In the genomic region with DNA sequence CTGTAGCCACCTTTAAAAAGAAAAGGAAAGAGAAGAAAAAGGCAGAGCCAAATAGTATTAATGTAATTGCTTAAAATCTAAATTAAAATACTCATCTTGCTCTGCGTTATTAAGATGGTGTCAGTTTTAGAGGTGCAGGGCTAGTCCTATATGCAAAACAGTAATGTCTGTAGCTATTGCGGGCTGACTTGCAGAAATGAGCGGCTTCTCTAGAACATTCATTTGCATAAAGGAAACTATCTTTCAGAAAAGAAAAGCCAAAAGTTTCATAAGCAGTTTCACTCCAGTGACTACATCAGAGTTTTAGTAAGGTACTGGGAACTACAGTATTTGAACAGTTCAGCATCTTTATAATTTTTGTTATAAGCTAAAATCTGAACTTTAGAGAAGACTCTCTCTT, we compare ENCODE assay signal across 9 cellular contexts. TPM values are rescaled to one million over a fixed set of nuclear protein-coding genes. Genes with fewer than 3 reads are reported as not detected.
DNase-seq lines count a peak whose midpoint lies in the region; ATAC-seq, FAIRE-seq and TF ChIP-seq lines count a peak whose summit lies in the region.
"Had no signal": no experiment of that assay in that cellular context is flagged by ENCODE, and none has a peak within 500 bp of the region (broad histone marks: within the 10 kb centered on the region; RNA-seq: fewer than 3 reads in every experiment).

No MANE protein-coding gene starts in this region.

- TF ChIP-seq CTCF in coronary artery (IDR thresholded peaks at IDR 0.05) (no peak), D721Med (IDR thresholded peaks at IDR 0.05; ENCODE audit: insufficient read depth, missing control alignments) (no peak)

- H3K27me3 Mint-ChIP-seq in activated naive CD8-positive, alpha-beta T cell treated with anti-CD3 and anti-CD28 coated beads for 36 hours: peaks cover 35% of the 10 kb centered on the region

- no peak overlapping the region for H3K4me3 ChIP-seq in coronary artery

- ATAC-seq in GM18502 (IDR thresholded peaks at IDR 0.05; ENCODE audit: poor library complexity, unreplicated experiment): peak; percentile 93
- peak; percentile 93 for ATAC-seq in GM19455 (IDR thresholded peaks at IDR 0.05; ENCODE audit: unreplicated experiment)
- peak; percentile 96 for ATAC-seq in HG03103 (IDR thresholded peaks at IDR 0.05; ENCODE audit: low read depth, unreplicated experiment)

- H3K4me1 Mint-ChIP-seq in activated naive CD8-positive, alpha-beta T cell treated with anti-CD3 and anti-CD28 coated beads for 36 hours: peaks cover 3% of the 10 kb centered on the region

- H3K9me3 Mint-ChIP-seq in activated naive CD8-positive, alpha-beta T cell treated with anti-CD3 and anti-CD28 coated beads for 36 hours: no peaks in the 10 kb centered on the region

- H3K4me3 Mint-ChIP-seq in activated naive CD8-positive, alpha-beta T cell treated with anti-CD3 and anti-CD28 coated beads for 36 hours: no peak overlapping the region

- no peaks in the 10 kb centered on the region for H3K36me3 Mint-ChIP-seq in activated naive CD8-positive, alpha-beta T cell treated with anti-CD3 and anti-CD28 coated beads for 36 hours

- FAIRE-seq in D721Med (lab: Jason Lieb, UNC): no peak
- FAIRE-seq: endothelial cell of umbilical vein had no signal

- no peak overlapping the region for H3K27ac ChIP-seq in coronary artery

- no peak overlapping the region for H3K27ac Mint-ChIP-seq in activated naive CD8-positive, alpha-beta T cell treated with anti-CD3 and anti-CD28 coated beads for 36 hours

- peak; percentile 12 for DNase-seq in activated naive CD8-positive, alpha-beta T cell treated with anti-CD3 and anti-CD28 coated beads for 36 hours
- no peak for DNase-seq in HuH-7.5 (ENCODE audit: low spot score)
- DNase-seq in coronary artery (ENCODE audit: low spot score): no peak
- no peak for DNase-seq in D721Med (ENCODE audit: insufficient read length, low spot score)
- DNase-seq in ureter (ENCODE audit: low spot score): no peak

RNA-seq across cellular contexts. Expression of a gene that starts 6.0 kb away (rescaled TPM):
- 1 to 10 TPM; 1.2 to 1.7 TPM for total RNA-seq in activated naive CD8-positive, alpha-beta T cell treated with anti-CD3 and anti-CD28 coated beads for 36 hours
- 43.7 TPM for total RNA-seq in ureter

Comparison
In these comparisons a context has a peak if more than half of its experiments do, and no peak if none do; other contexts are left out.
1. RNA of a gene that starts 6.0 kb away (total RNA-seq): 43.7 TPM in ureter (single experiment); 1.2 to 1.7 TPM in activated naive CD8-positive, alpha-beta T cell treated with anti-CD3 and anti-CD28 coated beads for 36 hours; every median in the first group is over 10 times any median in the second.
2. Peak in every context shown above with its lines, with median percentiles within 50 percentile points of each other: ATAC-seq.